Comparison of ENCODE assay signal across 28 cellular contexts in the genomic region with DNA sequence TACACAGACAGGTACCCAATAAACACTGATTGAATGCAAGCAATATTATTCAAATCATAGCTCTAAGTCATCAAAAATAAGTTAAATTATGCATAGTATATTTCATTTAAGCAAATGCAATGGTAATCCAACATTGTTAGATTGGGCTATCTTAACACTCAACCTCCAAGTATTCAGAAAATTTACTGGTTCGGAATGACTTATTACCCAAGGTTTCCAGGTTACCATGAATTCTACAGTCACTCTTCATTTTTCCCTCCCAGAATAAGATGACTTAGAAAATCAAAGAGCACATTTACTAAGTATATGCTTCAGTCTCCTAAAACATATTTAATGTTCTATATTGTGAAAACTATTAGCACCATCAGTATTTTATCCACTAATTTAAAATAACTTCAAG. TPM values are rescaled to one million over a fixed set of nuclear protein-coding genes. Genes with fewer than 3 reads are reported as not detected.
DNase-seq lines count a peak whose midpoint lies in the region; ATAC-seq and TF ChIP-seq lines count a peak whose summit lies in the region.
"Had no signal": no experiment of that assay in that cellular context is flagged by ENCODE, and none has a peak within 500 bp of the region (broad histone marks: within the 10 kb centered on the region; RNA-seq: fewer than 3 reads in every experiment).

No MANE protein-coding gene starts in this region.

- H3K9me3 ChIP-seq in GM23248 (ENCODE audit: low read depth), result no peaks in the 10 kb centered on the region
- no peaks in the 10 kb centered on the region for H3K9me3 ChIP-seq in osteoblast (ENCODE audit: low read depth, low read length)
- no peaks in the 10 kb centered on the region for H3K9me3 ChIP-seq in Karpas-422 (ENCODE audit: low read length)
- H3K9me3 ChIP-seq: ovary, SJCRH30, suprapubic skin, upper lobe of left lung had no signal

- peak overlapping the region; percentile 95; the same call in 1 of the 2 replicates for H3K27ac ChIP-seq in GM23248
- H3K27ac ChIP-seq in osteoblast (ENCODE audit: low read depth, low read length), result peak overlapping the region; percentile 52
- no peak overlapping the region for H3K27ac ChIP-seq in Karpas-422 (ENCODE audit: low read length)
- H3K27ac ChIP-seq: HL-60, KMS-11, ovary, SJCRH30, suprapubic skin, VCaP had no signal

- H2AFZ ChIP-seq in GM23248, result no peak overlapping the region
- H2AFZ ChIP-seq in osteoblast (ENCODE audit: low read length), result no peak overlapping the region
- H2AFZ ChIP-seq in Karpas-422 (ENCODE audit: low read length), result no peak overlapping the region

- H3K4me2 ChIP-seq in GM23248 (ENCODE audit: unreplicated experiment) (peak overlapping the region; percentile 92), osteoblast (ENCODE audit: insufficient read depth, low read length) (peak overlapping the region; percentile 82), Karpas-422 (ENCODE audit: low read depth, low read length, poor library complexity, severe bottlenecking) (no peak overlapping the region)
- H3K4me2 ChIP-seq: KMS-11 had no signal

- H4K20me1 ChIP-seq in GM23248 (ENCODE audit: insufficient read depth), result peaks cover 12% of the 10 kb centered on the region
- H4K20me1 ChIP-seq in osteoblast (ENCODE audit: insufficient read depth, low read length), result peaks cover 21% of the 10 kb centered on the region
- peaks cover 23% of the 10 kb centered on the region for H4K20me1 ChIP-seq in Karpas-422 (ENCODE audit: insufficient read depth, low read depth, low read length)

- no peak for ATAC-seq in HG02885 (IDR thresholded peaks at IDR 0.05; ENCODE audit: poor library complexity, unreplicated experiment)
- ATAC-seq: left lobe of liver had no signal

- peak overlapping the region; percentile 94 for H3K4me3 ChIP-seq in GM23248
- H3K4me3 ChIP-seq in osteoblast (ENCODE audit: insufficient read depth, low read length), result no peak overlapping the region
- no peak overlapping the region for H3K4me3 ChIP-seq in Karpas-422 (ENCODE audit: low read length)
- H3K4me3 ChIP-seq: ovary, SJCRH30, skin epidermis, suprapubic skin, upper lobe of left lung had no signal

- H3K9me2 ChIP-seq in GM23248 (ENCODE audit: insufficient read depth) (no peaks in the 10 kb centered on the region), Karpas-422 (replicated peaks; ENCODE audit: insufficient read depth, low read length) (no peaks in the 10 kb centered on the region)

- WGBS in GM23248 (ENCODE audit: low coverage in 1 of 2, low lambda C conversion rate in 2 of 2, missing lambda C conversion rate in 2 of 2), 2 experiments, result 3 to 13% methylated on average over 1 of the region's 1 CpG

- H3K9ac ChIP-seq in GM23248, result peak overlapping the region; percentile 98
- no peak overlapping the region for H3K9ac ChIP-seq in Karpas-422 (ENCODE audit: low read length)
- H3K9ac ChIP-seq: KMS-11 had no signal

- peak; percentile 9 for DNase-seq in AG08396 (ENCODE audit: low spot score)
- peak; percentile 59 for DNase-seq in GM23248
- peak; percentile 58 for DNase-seq in amniotic epithelial cell (ENCODE audit: low read depth)
- no peak for DNase-seq in osteoblast (ENCODE audit: insufficient read length, low spot score, missing footprints)
- no peak for DNase-seq in effector CD8-positive, alpha-beta T cell (lab: John Stamatoyannopoulos, UW)
- DNase-seq in mesenteric fat pad (ENCODE audit: low spot score), result no peak
- no peak for DNase-seq in Karpas-422
- DNase-seq: activated CD4-positive, alpha-beta T cell treated with anti-CD3 and anti-CD28 coated beads for 48 hours; amygdala; DMS79; effector CD4-positive, alpha-beta T cell; erythroblast; glutamatergic neuron; MV-4-11; ovary; retina; SJCRH30; stimulated activated naive CD4-positive, alpha-beta T cell; SW 1271; T-helper 9 cell; upper lobe of left lung had no signal

- H3K27me3 ChIP-seq in GM23248 (replicated peaks; ENCODE audit: insufficient read depth) (no peaks in the 10 kb centered on the region), osteoblast (ENCODE audit: insufficient read depth, low read length) (no peaks in the 10 kb centered on the region), Karpas-422 (ENCODE audit: low read length) (0 out of 2 replicates have a peak, but pooled peaks cover 4% of the 10 kb centered on the region)
- H3K27me3 ChIP-seq: ovary, SJCRH30, suprapubic skin, upper lobe of left lung had no signal

- no peak for TF ChIP-seq CTCF in osteoblast (IDR thresholded peaks at IDR 0.05; ENCODE audit: extremely low read depth, low read depth, low read length)

- in situ Hi-C loops in GM23248 (cut with MboI), result no loop called here

- H3K36me3 ChIP-seq in GM23248 (ENCODE audit: low read depth) (no peaks in the 10 kb centered on the region), osteoblast (ENCODE audit: insufficient read depth, low read length) (no peaks in the 10 kb centered on the region), Karpas-422 (ENCODE audit: insufficient read depth, low read length) (no peaks in the 10 kb centered on the region)
- H3K36me3 ChIP-seq: ovary, SJCRH30, suprapubic skin, upper lobe of left lung had no signal

- H3K4me1 ChIP-seq in GM23248 (ENCODE audit: insufficient read depth) (peaks cover 55% of the 10 kb centered on the region), osteoblast (ENCODE audit: insufficient read depth, low read length) (peaks cover 32% of the 10 kb centered on the region), Karpas-422 (ENCODE audit: low read length) (peaks cover 11% of the 10 kb centered on the region)

- H3K79me2 ChIP-seq in GM23248 (ENCODE audit: insufficient read depth) (peaks cover 100% of the 10 kb centered on the region), osteoblast (ENCODE audit: insufficient read depth, low read length) (peaks cover 92% of the 10 kb centered on the region), Karpas-422 (ENCODE audit: low read length) (no peaks in the 10 kb centered on the region)

- H3F3A ChIP-seq in GM23248 (ENCODE audit: insufficient read depth), result peaks cover 59% of the 10 kb centered on the region

RNA-seq across cellular contexts. Expression of gene UBL3, which starts 6.0 kb away (rescaled TPM):
- 73.9 and 85.8 TPM in 2 replicates for total RNA-seq in GM23248 (2014; rRNA removed; shearing (Covaris generic))
- polyA plus RNA-seq in GM23248 (2016; fragmentation: Nextera tagmentation; extraction: Ambion mirVana), result 95.6 and 99.3 TPM in 2 replicates
- total RNA-seq in osteoblast (42.4 and 44.5 TPM in 2 replicates), mesenteric fat pad (25.6 TPM)
- total RNA-seq in Karpas-422 (2014; rRNA removed; shearing (Covaris generic); ENCODE audit: low replicate concordance), result 2.1 and 3.9 TPM in 2 replicates

Comparison
In these comparisons a context has a peak if more than half of its experiments do, and no peak if none do; other contexts are left out.
1. DNase-seq: peak in AG08396 (single experiment), GM23248 (single experiment) and amniotic epithelial cell (single experiment); none in osteoblast (single experiment), effector CD8-positive, alpha-beta T cell (single experiment), mesenteric fat pad (single experiment) and Karpas-422 (single experiment).